ENCODE assay signal across 32 cellular contexts in genomic region chr7:92412745-92413144, GRCh38.
"Had no signal": no experiment of that assay in that cellular context is flagged by ENCODE, and none has a peak within 500 bp of the region (broad histone marks: within the 10 kb centered on the region; RNA-seq: fewer than 3 reads in every experiment).

No MANE protein-coding gene starts in this region.

- H3K27ac Mint-ChIP-seq: activated B cell treated with CpG ODN at 0.5 μM for 24 hours; activated CD8-positive, alpha-beta memory T cell treated with anti-CD3 and anti-CD28 coated beads, Interleukin-2, amount 10 ng/mL, durations not matched to agents 7 days and 5 days; activated CD8-positive, alpha-beta T cell treated with anti-CD3 and anti-CD28 coated beads for 36 hours; activated naive CD4-positive, alpha-beta T cell treated with anti-CD3 and anti-CD28 coated beads, Interleukin-2, amount 10 ng/mL, durations not matched to agents 7 days and 5 days; activated naive CD4-positive, alpha-beta T cell treated with anti-CD3 and anti-CD28 coated beads, Interleukin-2, amount 50 U/mL, for 72 hours; activated naive CD8-positive, alpha-beta T cell treated with anti-CD3 and anti-CD28 coated beads, Interleukin-2, amount 10 ng/mL, durations not matched to agents 7 days and 5 days; activated T-cell treated with anti-CD3 and anti-CD28 coated beads, Interleukin-2, amount 50 U/mL, for 24 hours; activated T-cell treated with anti-CD3 and anti-CD28 coated beads, Interleukin-2, amount 50 U/mL, for 72 hours; brain; T-helper 2 cell treated with Interferon-gamma antibody and Interleukin-4, amounts not matched to agents 5 μg/mL and 100 μg/mL, for 36 hours had no signal

- H3K9me3 ChIP-seq: ascending aorta, breast epithelium, colonic mucosa, esophagus squamous epithelium, gastroesophageal sphincter had no signal

- H3K4me1 ChIP-seq: ascending aorta, breast epithelium, colonic mucosa, esophagus squamous epithelium, gastroesophageal sphincter, heart right ventricle had no signal

- H3K36me3 Mint-ChIP-seq: activated CD8-positive, alpha-beta memory T cell treated with anti-CD3 and anti-CD28 coated beads, Interleukin-2, amount 10 ng/mL, durations not matched to agents 7 days and 5 days; activated naive CD4-positive, alpha-beta T cell treated with anti-CD3 and anti-CD28 coated beads, Interleukin-2, amount 10 ng/mL, durations not matched to agents 7 days and 5 days; activated naive CD4-positive, alpha-beta T cell treated with anti-CD3 and anti-CD28 coated beads, Interleukin-2, amount 50 U/mL, for 72 hours; activated naive CD8-positive, alpha-beta T cell treated with anti-CD3 and anti-CD28 coated beads, Interleukin-2, amount 10 ng/mL, durations not matched to agents 7 days and 5 days; brain had no signal

- H3K27me3 ChIP-seq: ascending aorta, breast epithelium, cardiac muscle cell, colonic mucosa, hepatocyte had no signal

- H3K27ac ChIP-seq: ascending aorta, breast epithelium, cardiac muscle cell, colonic mucosa, epithelial cell of prostate, esophagus squamous epithelium, gastroesophageal sphincter, heart right ventricle, hepatocyte, WERI-Rb-1 had no signal

- ATAC-seq: activated CD4-positive, CD25-positive, alpha-beta regulatory T cell treated with anti-CD3 and anti-CD28 coated beads, Interleukin-2, amount 50 U/mL, for 24 hours; activated CD8-positive, alpha-beta memory T cell treated with anti-CD3 and anti-CD28 coated beads, Interleukin-2, amount 10 ng/mL, durations not matched to agents 7 days and 5 days; activated CD8-positive, alpha-beta T cell treated with anti-CD3 and anti-CD28 coated beads for 36 hours; activated naive CD4-positive, alpha-beta T cell treated with anti-CD3 and anti-CD28 coated beads, Interleukin-2, amount 50 U/mL, for 72 hours; activated T-cell treated with anti-CD3 and anti-CD28 coated beads, Interleukin-2, amount 50 U/mL, for 72 hours; gastroesophageal sphincter; heart right ventricle had no signal

- H3K4me3 ChIP-seq: ascending aorta, breast epithelium, cardiac muscle cell, colonic mucosa, esophagus squamous epithelium, gastroesophageal sphincter, heart right ventricle, hepatocyte had no signal

- H3K4me1 Mint-ChIP-seq: activated B cell treated with CpG ODN at 0.5 μM for 24 hours; activated CD8-positive, alpha-beta memory T cell treated with anti-CD3 and anti-CD28 coated beads, Interleukin-2, amount 10 ng/mL, durations not matched to agents 7 days and 5 days; activated naive CD4-positive, alpha-beta T cell treated with anti-CD3 and anti-CD28 coated beads, Interleukin-2, amount 10 ng/mL, durations not matched to agents 7 days and 5 days; brain had no signal

- H3K36me3 ChIP-seq: ascending aorta, breast epithelium, cardiac muscle cell, colonic mucosa, esophagus squamous epithelium, gastroesophageal sphincter, heart right ventricle, WERI-Rb-1 had no signal

- DNase-seq: activated B cell treated with CpG ODN at 0.5 μM for 24 hours; activated CD4-positive, alpha-beta T cell treated with anti-CD3 and anti-CD28 coated beads for 48 hours; activated CD4-positive, alpha-beta T cell treated with anti-CD3 and anti-CD28 coated beads, Interleukin-2, amount 50 U/mL, for 1 hour; activated CD4-positive, alpha-beta T cell treated with anti-CD3 and anti-CD28 coated beads, Interleukin-2, amount 50 U/mL, for 48 hours; activated CD8-positive, alpha-beta memory T cell treated with anti-CD3 and anti-CD28 coated beads, Interleukin-2, amount 10 ng/mL, durations not matched to agents 7 days and 5 days; activated CD8-positive, alpha-beta memory T cell treated with anti-CD3 and anti-CD28 coated beads, Interleukin-2, amount 50 U/mL, for 4 hours; activated CD8-positive, alpha-beta T cell treated with anti-CD3 and anti-CD28 coated beads for 36 hours; activated gamma-delta T cell; activated naive CD4-positive, alpha-beta T cell; activated naive CD4-positive, alpha-beta T cell treated with anti-CD3 and anti-CD28 coated beads, Interleukin-2, amount 10 ng/mL, durations not matched to agents 7 days and 5 days; activated naive CD8-positive, alpha-beta T cell treated with anti-CD3 and anti-CD28 coated beads, Interleukin-2, amount 10 ng/mL, durations not matched to agents 7 days and 5 days; activated T-cell treated with anti-CD3 and anti-CD28 coated beads, Interleukin-2, amount 50 U/mL, for 24 hours; activated T-cell treated with anti-CD3 and anti-CD28 coated beads, Interleukin-2, amount 50 U/mL, for 72 hours; central memory CD4-positive, alpha-beta T cell; cerebellar nuclear complex; colonic mucosa; effector CD8-positive, alpha-beta T cell; esophagus squamous epithelium; foreskin melanocyte; heart right ventricle; T1000; WERI-Rb-1 had no signal

- H3K4me3 Mint-ChIP-seq: activated B cell treated with CpG ODN at 0.5 μM for 24 hours; activated CD8-positive, alpha-beta memory T cell treated with anti-CD3 and anti-CD28 coated beads, Interleukin-2, amount 10 ng/mL, durations not matched to agents 7 days and 5 days; activated CD8-positive, alpha-beta T cell treated with anti-CD3 and anti-CD28 coated beads for 36 hours; activated naive CD4-positive, alpha-beta T cell treated with anti-CD3 and anti-CD28 coated beads, Interleukin-2, amount 10 ng/mL, durations not matched to agents 7 days and 5 days; activated naive CD8-positive, alpha-beta T cell treated with anti-CD3 and anti-CD28 coated beads, Interleukin-2, amount 10 ng/mL, durations not matched to agents 7 days and 5 days; activated T-cell treated with anti-CD3 and anti-CD28 coated beads, Interleukin-2, amount 50 U/mL, for 24 hours; activated T-cell treated with anti-CD3 and anti-CD28 coated beads, Interleukin-2, amount 50 U/mL, for 72 hours; brain; T-helper 2 cell treated with Interferon-gamma antibody and Interleukin-4, amounts not matched to agents 5 μg/mL and 100 μg/mL, for 36 hours had no signal

- H3K4me2 ChIP-seq: hepatocyte had no signal

- H2AFZ ChIP-seq: hepatocyte had no signal

- H3K9me3 Mint-ChIP-seq: activated naive CD4-positive, alpha-beta T cell treated with anti-CD3 and anti-CD28 coated beads, Interleukin-2, amount 10 ng/mL, durations not matched to agents 7 days and 5 days; activated T-cell treated with anti-CD3 and anti-CD28 coated beads, Interleukin-2, amount 50 U/mL, for 24 hours had no signal
